In the genomic region with DNA sequence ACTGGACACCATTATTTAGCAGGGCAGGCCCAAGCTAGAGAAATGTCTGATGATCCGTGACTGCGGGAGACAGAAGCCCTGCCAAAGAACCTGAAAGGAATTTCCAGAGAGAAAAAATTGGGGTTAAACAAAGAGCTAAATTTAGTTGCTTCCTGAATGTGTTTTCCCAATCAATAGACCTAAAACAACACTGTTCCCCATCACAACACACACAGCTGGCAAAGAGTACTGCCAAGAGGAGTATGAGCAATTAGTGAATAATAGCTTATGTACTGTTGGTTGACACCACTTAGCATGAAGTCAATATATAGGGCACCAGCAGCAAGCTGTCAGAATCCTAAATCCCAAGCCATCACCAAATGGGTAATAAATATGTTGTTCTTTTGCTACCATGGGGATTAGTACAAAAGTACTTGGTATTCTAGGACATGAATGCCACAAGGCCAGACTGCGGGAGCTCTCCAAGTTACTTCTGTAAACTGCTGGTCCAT, we compare ENCODE assay signal across 13 cellular contexts. TPM values are rescaled to one million over a fixed set of nuclear protein-coding genes. Genes with fewer than 3 reads are reported as not detected.
DNase-seq lines count a peak whose midpoint lies in the region; ATAC-seq, FAIRE-seq and TF ChIP-seq lines count a peak whose summit lies in the region.
"Had no signal": no experiment of that assay in that cellular context is flagged by ENCODE, and none has a peak within 500 bp of the region (broad histone marks: within the 10 kb centered on the region; RNA-seq: fewer than 3 reads in every experiment).

No MANE protein-coding gene starts in this region.

- in situ Hi-C loops in HepG2 (cut with HindIII; ENCODE audit: extremely low pct_ligation_motif_present, low pct_unique_long_range_greater_than_20kb) (no loop called here), K562 (cut with MboI) (no loop called here)

- no peaks in the 10 kb centered on the region for H3K27me3 ChIP-seq in liver (ENCODE audit: control insufficient read depth in 4 of 4, insufficient read depth in 4 of 4, low read length in 3 of 4)
- no peaks in the 10 kb centered on the region for H3K27me3 ChIP-seq in HepG2 (ENCODE audit: control insufficient read depth in 1 of 2, insufficient read depth in 2 of 2, low read length in 2 of 2)
- H3K27me3 ChIP-seq in K562 (ENCODE audit: control insufficient read depth in 2 of 2, insufficient read depth in 2 of 2, low read length in 2 of 2) = no peaks in the 10 kb centered on the region
- no peaks in the 10 kb centered on the region for H3K27me3 ChIP-seq in kidney epithelial cell (ENCODE audit: control insufficient read depth, insufficient read depth, low read length)
- H3K27me3 ChIP-seq in ovary = no peaks in the 10 kb centered on the region
- H3K27me3 ChIP-seq: adrenal gland had no signal

- peak; percentile 12 to 37 for TF ChIP-seq RAD21 in liver (IDR thresholded peaks at IDR 0.05)
- no peak for TF ChIP-seq RAD21 in HepG2 (CRISPR knock-in tag; IDR thresholded peaks at IDR 0.05)
- no peak for TF ChIP-seq RAD21 in K562 (CRISPR knock-in tag; conservative IDR thresholded peaks at IDR 0.05 in 1 of 2, IDR thresholded peaks at IDR 0.05 in 1 of 2)

- no peaks in the 10 kb centered on the region for H3K9me1 ChIP-seq in K562 (ENCODE audit: control insufficient read depth, insufficient read depth, low read length)

- no peak for ATAC-seq in HepG2
- ATAC-seq in K562 = no peak
- ATAC-seq in GM18517 (IDR thresholded peaks at IDR 0.05; ENCODE audit: unreplicated experiment) = no peak
- ATAC-seq: stimulated activated naive CD8-positive, alpha-beta T cell treated with anti-CD3 and anti-CD28 coated beads, Interleukin-15, Interleukin-2, amounts not matched to agents 100 U/mL and 50 U/mL, for 24 hours had no signal

- TF ChIP-seq EP300 in HepG2 (IDR thresholded peaks at IDR 0.05; ENCODE audit: low read depth in 2 of 2, low read length in 2 of 2) (no peak), HepG2 (CRISPR knock-in tag; IDR thresholded peaks at IDR 0.05; ENCODE audit: borderline replicate concordance) (no peak), K562 (IDR thresholded peaks at IDR 0.05; ENCODE audit: low read length) (no peak), ovary (IDR thresholded peaks at IDR 0.05) (no peak)

- H3K27ac Mint-ChIP-seq in type B pancreatic cell = peak overlapping the region; percentile 59

- H3K4me3 Mint-ChIP-seq in type B pancreatic cell = no peak overlapping the region

- peaks cover 31% of the 10 kb centered on the region for H3K36me3 Mint-ChIP-seq in type B pancreatic cell

- intact Hi-C loops in HepG2 (cut with micrococcal nuclease; ENCODE audit: unreplicated experiment) = no loop called here
- intact Hi-C loops in K562 (cut with micrococcal nuclease) = no loop called here
- intact Hi-C loops in ovary (cut with DNase I) = no loop called here

- H3K4me2 ChIP-seq in HepG2 (ENCODE audit: low read depth, low read length) = no peak overlapping the region
- no peak overlapping the region for H3K4me2 ChIP-seq in K562 (ENCODE audit: insufficient read depth, low read length)

- H3K9me3 Mint-ChIP-seq in type B pancreatic cell = no peaks in the 10 kb centered on the region

- CTCF ChIA-PET in HepG2 (lab: Yijun Ruan, JAX; ENCODE audit: low intra/inter-chr PET ratio, low total read pairs) (no interaction called here), K562 (lab: Yijun Ruan, JAX; ENCODE audit: low intra/inter-chr PET ratio) (no interaction called here)

- no peak overlapping the region for H2AFZ ChIP-seq in HepG2 (ENCODE audit: low read length)
- no peak overlapping the region for H2AFZ ChIP-seq in K562 (ENCODE audit: low read depth, low read length)

- no peaks in the 10 kb centered on the region for H3K27me3 Mint-ChIP-seq in type B pancreatic cell

- WGBS in liver = 33% methylated on average over 3 of the region's 3 CpGs
- 92% methylated on average over 3 of the region's 3 CpGs for WGBS in HepG2 (ENCODE audit: low lambda C conversion rate)
- 92% methylated on average over 3 of the region's 3 CpGs for WGBS in K562 (ENCODE audit: insufficient coverage, low coverage, missing lambda C conversion rate)
- WGBS in ovary, 3 donors = 65 to 78% (median 70%) methylated on average over 3 of the region's 3 CpGs

- TF ChIP-seq POLR2A in HepG2 (IDR thresholded peaks at IDR 0.05; ENCODE audit: insufficient read depth in 1 of 2, low read depth in 2 of 2, low read length in 2 of 2) (no peak), K562 (conservative IDR thresholded peaks at IDR 0.05) (no peak), ovary (IDR thresholded peaks at IDR 0.05) (no peak)

- H3K4me3 ChIP-seq in liver (ENCODE audit: low read depth in 1 of 3, low read length in 3 of 3) (no peak overlapping the region), HepG2 (replicated peaks in 1 of 3; ENCODE audit: insufficient read depth in 1 of 3, low read depth in 2 of 3, low read length in 3 of 3) (no peak overlapping the region), K562 (no peak overlapping the region), kidney epithelial cell (ENCODE audit: low read depth, low read length) (no peak overlapping the region), ovary (no peak overlapping the region)
- H3K4me3 ChIP-seq: adrenal gland had no signal

- no peak for TF ChIP-seq CTCF in liver (IDR thresholded peaks at IDR 0.05; ENCODE audit: low read depth, low read length, missing input control)
- no peak for TF ChIP-seq CTCF in HepG2 (CRISPR knock-in tag; IDR thresholded peaks at IDR 0.05)
- TF ChIP-seq CTCF in K562 (IDR thresholded peaks at IDR 0.05 in 2 of 3, conservative IDR thresholded peaks at IDR 0.05 in 1 of 3; ENCODE audit: insufficient read depth in 2 of 3, low read depth in 1 of 3, low read length in 3 of 3) = no peak
- no peak for TF ChIP-seq CTCF in kidney epithelial cell (IDR thresholded peaks at IDR 0.05; ENCODE audit: insufficient read depth, low read length, poor library complexity, severe bottlenecking)
- TF ChIP-seq CTCF in type B pancreatic cell (conservative IDR thresholded peaks at IDR 0.05) = no peak
- no peak for TF ChIP-seq CTCF in ovary (IDR thresholded peaks at IDR 0.05)

- POLR2A ChIA-PET in HepG2 (lab: Yijun Ruan, JAX) = no interaction called here
- POLR2A ChIA-PET in K562 (lab: Yijun Ruan, JAX) = no interaction called here

- H3K36me3 ChIP-seq in liver (ENCODE audit: control insufficient read depth in 4 of 4, insufficient read depth in 3 of 4, low read depth in 1 of 4, low read length in 3 of 4) = no peaks in the 10 kb centered on the region
- peaks cover 14 to 70% of the 10 kb centered on the region in 2 experiments for H3K36me3 ChIP-seq in HepG2 (replicated peaks in 1 of 2; ENCODE audit: control insufficient read depth in 1 of 2, insufficient read depth in 2 of 2, low read length in 2 of 2)
- peaks cover 23% of the 10 kb centered on the region; the same call in 2 of the 3 replicates for H3K36me3 ChIP-seq in K562 (ENCODE audit: control insufficient read depth, insufficient read depth, low read length)
- H3K36me3 ChIP-seq in kidney epithelial cell (ENCODE audit: control insufficient read depth, insufficient read depth, low read length) = no peaks in the 10 kb centered on the region
- H3K36me3 ChIP-seq in ovary = no peaks in the 10 kb centered on the region
- H3K36me3 ChIP-seq: adrenal gland had no signal

- FAIRE-seq in HepG2 (lab: Jason Lieb, UNC) = no peak
- FAIRE-seq in K562 (lab: Jason Lieb, UNC) = peak; percentile 64

- H3K4me1 ChIP-seq in liver (ENCODE audit: control insufficient read depth in 4 of 4, insufficient read depth in 4 of 4, low read length in 3 of 4) = peaks cover 3 to 27% (median 21%) of the 10 kb centered on the region in 4 donors
- peaks cover 7% of the 10 kb centered on the region; the same call in 1 of the 2 replicates for H3K4me1 ChIP-seq in HepG2 (ENCODE audit: insufficient read depth, low read length)
- H3K4me1 ChIP-seq in K562 (replicated peaks in 1 of 2; ENCODE audit: control insufficient read depth in 2 of 2, insufficient read depth in 2 of 2, low read length in 2 of 2) = no peaks in the 10 kb centered on the region
- H3K4me1 ChIP-seq in ovary (ENCODE audit: insufficient read depth) = peaks cover 2% of the 10 kb centered on the region

- DNase-seq in HepG2 (ENCODE audit: low spot score) (no peak), K562 (ENCODE audit: extremely low read depth in 1 of 4, low spot score in 3 of 4) (no peak), kidney epithelial cell (ENCODE audit: low read depth) (peak; percentile 60), type B pancreatic cell (ENCODE audit: extremely low spot score, unreplicated experiment) (no peak), ovary (no peak)
- no peak for DNase-seq in stimulated activated CD4-positive, alpha-beta T cell treated with anti-CD3 and anti-CD28 coated beads, Interleukin-4, amount 100 ng/mL, for 1 hour
- DNase-seq: AML-193; foreskin melanocyte; stimulated activated naive CD8-positive, alpha-beta T cell treated with anti-CD3 and anti-CD28 coated beads, Interleukin-15, Interleukin-2, amounts not matched to agents 100 U/mL and 50 U/mL, for 24 hours; SW 1271 had no signal

- peak overlapping the region in 1 of 2 donors; percentile 83 for H3K27ac ChIP-seq in liver (ENCODE audit: low read depth in 1 of 2, low read length in 2 of 2)
- H3K27ac ChIP-seq in HepG2 (ENCODE audit: extremely low read length, insufficient read depth, low read length) = no peak overlapping the region
- no peak overlapping the region for H3K27ac ChIP-seq in K562 (ENCODE audit: extremely low read depth, low read depth, low read length)
- H3K27ac ChIP-seq in ovary = no peak overlapping the region
- H3K27ac ChIP-seq: adrenal gland had no signal

- peaks cover 32% of the 10 kb centered on the region for H3K4me1 Mint-ChIP-seq in type B pancreatic cell (ENCODE audit: unreplicated experiment)

- no peaks in the 10 kb centered on the region for H3K9me3 ChIP-seq in liver (ENCODE audit: control insufficient read depth in 4 of 4, low read length in 3 of 4)
- H3K9me3 ChIP-seq in HepG2 (ENCODE audit: low read length) = no peaks in the 10 kb centered on the region
- no peaks in the 10 kb centered on the region for H3K9me3 ChIP-seq in K562 (replicated peaks; ENCODE audit: control insufficient read depth, insufficient read depth, low read depth, low read length)
- H3K9me3 ChIP-seq in ovary = no peaks in the 10 kb centered on the region
- H3K9me3 ChIP-seq: adrenal gland had no signal

- no peak overlapping the region for H3K9ac ChIP-seq in liver (ENCODE audit: low read depth in 1 of 2, low read length in 2 of 2)
- no peak overlapping the region for H3K9ac ChIP-seq in HepG2 (ENCODE audit: insufficient read depth, low read depth, low read length)
- H3K9ac ChIP-seq in K562 (ENCODE audit: insufficient read depth in 1 of 2, low read depth in 2 of 2, low read length in 2 of 2) = no peak overlapping the region

- 0 out of 2 replicates have a peak, but pooled peaks cover 2% of the 10 kb centered on the region for H4K20me1 ChIP-seq in HepG2 (ENCODE audit: insufficient read depth, low read length)
- H4K20me1 ChIP-seq in K562 (replicated peaks; ENCODE audit: control insufficient read depth, insufficient read depth, low read length) = peaks cover 6% of the 10 kb centered on the region; the same call in 1 of the 2 replicates

- BruUV-seq in HepG2 (replicated peaks; lab: Mats Ljungman, UMichigan) (no TSS peak), K562 (replicated peaks; lab: Mats Ljungman, UMichigan) (no TSS peak)

- no peaks in the 10 kb centered on the region for H3K79me2 ChIP-seq in HepG2 (ENCODE audit: insufficient read depth, low read length)
- 0 out of 3 replicates have a peak, but pooled peaks cover 1% of the 10 kb centered on the region for H3K79me2 ChIP-seq in K562 (ENCODE audit: control insufficient read depth, insufficient read depth, low read length)

RNA-seq across cellular contexts. Expression of a gene that starts 35.7 kb away (rescaled TPM):
- total RNA-seq in liver (10 to 100 TPM; 35.1 to 66.8 TPM), HepG2 (2016; rRNA removed; fragmentation: Illumina TruSeq; extraction: Trizol) (31.4 and 41.5 TPM in 2 replicates), K562 (2014; rRNA removed) (47.4 and 78.1 TPM in 2 replicates), K562 (2014; rRNA removed; fragmentation: Illumina TruSeq; extraction: Trizol) (23.1 and 32.5 TPM in 2 replicates), K562 (2015; rRNA removed; fragmentation: Illumina TruSeq; extraction: Trizol) (50.5 and 51.7 TPM in 2 replicates), K562 (2021) (54.8 and 55.1 TPM in 2 replicates), kidney epithelial cell (96.9 and 104 TPM in 2 replicates), type B pancreatic cell (ENCODE audit: low replicate concordance) (73.6 and 76.5 TPM in 2 replicates), ovary (100 to 1,000 TPM in 1 of 7 donors, 10 to 100 TPM in 6; 56.8 to 110 (median 67.2) TPM)
- polyA plus RNA-seq in liver (10 to 100 TPM; 20.1 to 21.8 TPM), HepG2 (2011; rRNA removed) (82.0 and 89.1 TPM in 2 replicates), K562 (2011; rRNA removed) (63.9 and 109 TPM in 2 replicates), K562 (2014; fragmentation: Illumina TruSeq; extraction: Trizol) (78.5 and 95.2 TPM in 2 replicates), K562 (2014; fragmentation: Nextera tagmentation; extraction: Ambion mirVana) (1 to 10 TPM; 1.2 to 6.9 TPM), K562 (2014; rRNA removed) (50.0 and 53.7 TPM in 2 replicates), ovary (10 to 100 TPM; 53.2 to 73.4 TPM)
- 21.2 TPM in 2 replicates for total RNA-seq in HepG2 (2016; cell fraction: cytosol; rRNA removed; fragmentation: Illumina TruSeq; extraction: Trizol; ENCODE audit: low read depth)
- total RNA-seq in HepG2 (2016; cell fraction: insoluble cytoplasmic fraction; rRNA removed; fragmentation: Illumina TruSeq; extraction: Trizol) = 29.0 and 39.7 TPM in 2 replicates
- 19.8 and 21.9 TPM in 2 replicates for total RNA-seq in HepG2 (2016; cell fraction: membrane; rRNA removed; fragmentation: Illumina TruSeq; extraction: Trizol)
- 49.0 and 49.2 TPM in 2 replicates for total RNA-seq in HepG2 (2016; cell fraction: nucleus; rRNA removed; fragmentation: Illumina TruSeq; extraction: Trizol)
- 59.3 and 68.4 TPM in 2 replicates for polyA plus RNA-seq in HepG2 (2011; cell fraction: cytosol; rRNA removed)
- 264 and 302 TPM in 2 replicates for polyA plus RNA-seq in HepG2 (2011; cell fraction: nucleus; rRNA removed)
- 34.0 and 40.7 TPM in 2 replicates for polyA plus RNA-seq in HepG2 (2012)
- 8.0 and 8.4 TPM in 2 replicates for polyA plus RNA-seq in HepG2 (2016; cell fraction: cytosol; fragmentation: Illumina TruSeq; extraction: Trizol; ENCODE audit: low read depth)
- polyA plus RNA-seq in HepG2 (2016; cell fraction: insoluble cytoplasmic fraction; fragmentation: Illumina TruSeq; extraction: Trizol; ENCODE audit: low read depth) = 33.8 and 35.7 TPM in 2 replicates
- polyA plus RNA-seq in HepG2 (2016; cell fraction: membrane; fragmentation: Illumina TruSeq; extraction: Trizol; ENCODE audit: low read depth) = 11.6 and 14.5 TPM in 2 replicates
- polyA plus RNA-seq in HepG2 (2016; cell fraction: nucleus; fragmentation: Illumina TruSeq; extraction: Trizol; ENCODE audit: insufficient read depth, low read depth) = 101 and 109 TPM in 2 replicates
- polyA minus RNA-seq in HepG2 (2011; rRNA and poly(A)+ RNA removed; ENCODE audit: low replicate concordance) = 181 and 249 TPM in 2 replicates
- polyA minus RNA-seq in HepG2 (2011; cell fraction: cytosol; rRNA and poly(A)+ RNA removed) = 23.0 and 27.8 TPM in 2 replicates
- 142 and 155 TPM in 2 replicates for polyA minus RNA-seq in HepG2 (2011; cell fraction: nucleus; rRNA and poly(A)+ RNA removed)
- 131 and 268 TPM in 2 replicates for total RNA-seq in K562 (2011; cell fraction: chromatin; rRNA removed; ENCODE audit: low replicate concordance)
- 179 and 197 TPM in 2 replicates for total RNA-seq in K562 (2011; cell fraction: nucleolus; rRNA removed)
- 114 and 129 TPM in 2 replicates for total RNA-seq in K562 (2011; cell fraction: nucleoplasm; rRNA removed)
- polyA plus RNA-seq in K562 (2011; cell fraction: cytosol; rRNA removed) = 79.8 and 80.4 TPM in 2 replicates
- 310 and 355 TPM in 2 replicates for polyA plus RNA-seq in K562 (2011; cell fraction: nucleus; rRNA removed)
- 59.3 and 60.5 TPM in 2 replicates for polyA plus RNA-seq in K562 (2012)
- 62.7 and 70.3 TPM in 2 replicates for polyA minus RNA-seq in K562 (2011; rRNA and poly(A)+ RNA removed)
- polyA minus RNA-seq in K562 (2011; cell fraction: cytosol; rRNA and poly(A)+ RNA removed) = 42.5 and 45.8 TPM in 2 replicates
- 134 and 165 TPM in 2 replicates for polyA minus RNA-seq in K562 (2011; cell fraction: nucleus; rRNA and poly(A)+ RNA removed)

RNA-seq across cellular contexts. Expression of a gene that starts 44.5 kb away (rescaled TPM):
- total RNA-seq in liver (1 to 10 TPM; 7.5 to 9.5 TPM), HepG2 (2016; rRNA removed; fragmentation: Illumina TruSeq; extraction: Trizol) (17.4 and 24.3 TPM in 2 replicates), K562 (2014; rRNA removed) (12.9 and 14.6 TPM in 2 replicates), K562 (2014; rRNA removed; fragmentation: Illumina TruSeq; extraction: Trizol) (11.2 and 11.7 TPM in 2 replicates), K562 (2015; rRNA removed; fragmentation: Illumina TruSeq; extraction: Trizol) (12.2 and 13.3 TPM in 2 replicates), K562 (2021) (42.1 and 47.3 TPM in 2 replicates), kidney epithelial cell (15.3 and 24.9 TPM in 2 replicates), type B pancreatic cell (ENCODE audit: low replicate concordance) (72.3 and 105 TPM in 2 replicates), ovary (10 to 100 TPM; 10.6 to 44.5 (median 36.3) TPM)
- polyA plus RNA-seq in liver (1 to 10 TPM; 5.8 to 7.4 TPM), HepG2 (2011; rRNA removed) (32.0 and 40.9 TPM in 2 replicates), K562 (2011; rRNA removed) (60.7 and 63.9 TPM in 2 replicates), K562 (2014; fragmentation: Illumina TruSeq; extraction: Trizol) (48.9 and 51.2 TPM in 2 replicates), K562 (2014; fragmentation: Nextera tagmentation; extraction: Ambion mirVana) (10 to 100 TPM; 19.2 to 32.8 TPM), K562 (2014; rRNA removed) (30.7 and 33.6 TPM in 2 replicates), ovary (10 to 100 TPM; 15.5 to 34.2 TPM)
- total RNA-seq in HepG2 (2016; cell fraction: cytosol; rRNA removed; fragmentation: Illumina TruSeq; extraction: Trizol; ENCODE audit: low read depth) = 24.4 and 37.5 TPM in 2 replicates
- 16.8 and 20.8 TPM in 2 replicates for total RNA-seq in HepG2 (2016; cell fraction: insoluble cytoplasmic fraction; rRNA removed; fragmentation: Illumina TruSeq; extraction: Trizol)
- total RNA-seq in HepG2 (2016; cell fraction: membrane; rRNA removed; fragmentation: Illumina TruSeq; extraction: Trizol) = 12.3 and 12.5 TPM in 2 replicates
- total RNA-seq in HepG2 (2016; cell fraction: nucleus; rRNA removed; fragmentation: Illumina TruSeq; extraction: Trizol) = 25.1 and 27.9 TPM in 2 replicates
- 24.9 and 25.8 TPM in 2 replicates for polyA plus RNA-seq in HepG2 (2011; cell fraction: cytosol; rRNA removed)
- 48.2 and 53.0 TPM in 2 replicates for polyA plus RNA-seq in HepG2 (2011; cell fraction: nucleus; rRNA removed)
- polyA plus RNA-seq in HepG2 (2012) = 21.6 and 24.3 TPM in 2 replicates
- polyA plus RNA-seq in HepG2 (2016; cell fraction: cytosol; fragmentation: Illumina TruSeq; extraction: Trizol; ENCODE audit: low read depth) = 2.8 TPM in 2 replicates
- 33.6 and 38.5 TPM in 2 replicates for polyA plus RNA-seq in HepG2 (2016; cell fraction: insoluble cytoplasmic fraction; fragmentation: Illumina TruSeq; extraction: Trizol; ENCODE audit: low read depth)
- polyA plus RNA-seq in HepG2 (2016; cell fraction: membrane; fragmentation: Illumina TruSeq; extraction: Trizol; ENCODE audit: low read depth) = 5.3 and 6.3 TPM in 2 replicates
- 42.7 and 44.8 TPM in 2 replicates for polyA plus RNA-seq in HepG2 (2016; cell fraction: nucleus; fragmentation: Illumina TruSeq; extraction: Trizol; ENCODE audit: insufficient read depth, low read depth)
- polyA minus RNA-seq in HepG2 (2011; rRNA and poly(A)+ RNA removed; ENCODE audit: low replicate concordance) = 107 and 153 TPM in 2 replicates
- polyA minus RNA-seq in HepG2 (2011; cell fraction: cytosol; rRNA and poly(A)+ RNA removed) = 20.9 and 36.0 TPM in 2 replicates
- polyA minus RNA-seq in HepG2 (2011; cell fraction: nucleus; rRNA and poly(A)+ RNA removed) = 46.6 and 50.0 TPM in 2 replicates
- 79.9 and 119 TPM in 2 replicates for total RNA-seq in K562 (2011; cell fraction: chromatin; rRNA removed; ENCODE audit: low replicate concordance)
- 55.1 and 57.4 TPM in 2 replicates for total RNA-seq in K562 (2011; cell fraction: nucleolus; rRNA removed)
- total RNA-seq in K562 (2011; cell fraction: nucleoplasm; rRNA removed) = 62.0 and 78.9 TPM in 2 replicates
- polyA plus RNA-seq in K562 (2011; cell fraction: cytosol; rRNA removed) = 51.0 and 54.6 TPM in 2 replicates
- polyA plus RNA-seq in K562 (2011; cell fraction: nucleus; rRNA removed) = 63.5 and 76.1 TPM in 2 replicates
- polyA plus RNA-seq in K562 (2012) = 35.4 and 47.4 TPM in 2 replicates
- polyA minus RNA-seq in K562 (2011; rRNA and poly(A)+ RNA removed) = 76.4 and 82.3 TPM in 2 replicates
- polyA minus RNA-seq in K562 (2011; cell fraction: cytosol; rRNA and poly(A)+ RNA removed) = 37.0 and 45.4 TPM in 2 replicates
- polyA minus RNA-seq in K562 (2011; cell fraction: nucleus; rRNA and poly(A)+ RNA removed) = 26.1 and 37.9 TPM in 2 replicates
